27 cellular contexts compared by ENCODE assay signal in the genomic region with DNA sequence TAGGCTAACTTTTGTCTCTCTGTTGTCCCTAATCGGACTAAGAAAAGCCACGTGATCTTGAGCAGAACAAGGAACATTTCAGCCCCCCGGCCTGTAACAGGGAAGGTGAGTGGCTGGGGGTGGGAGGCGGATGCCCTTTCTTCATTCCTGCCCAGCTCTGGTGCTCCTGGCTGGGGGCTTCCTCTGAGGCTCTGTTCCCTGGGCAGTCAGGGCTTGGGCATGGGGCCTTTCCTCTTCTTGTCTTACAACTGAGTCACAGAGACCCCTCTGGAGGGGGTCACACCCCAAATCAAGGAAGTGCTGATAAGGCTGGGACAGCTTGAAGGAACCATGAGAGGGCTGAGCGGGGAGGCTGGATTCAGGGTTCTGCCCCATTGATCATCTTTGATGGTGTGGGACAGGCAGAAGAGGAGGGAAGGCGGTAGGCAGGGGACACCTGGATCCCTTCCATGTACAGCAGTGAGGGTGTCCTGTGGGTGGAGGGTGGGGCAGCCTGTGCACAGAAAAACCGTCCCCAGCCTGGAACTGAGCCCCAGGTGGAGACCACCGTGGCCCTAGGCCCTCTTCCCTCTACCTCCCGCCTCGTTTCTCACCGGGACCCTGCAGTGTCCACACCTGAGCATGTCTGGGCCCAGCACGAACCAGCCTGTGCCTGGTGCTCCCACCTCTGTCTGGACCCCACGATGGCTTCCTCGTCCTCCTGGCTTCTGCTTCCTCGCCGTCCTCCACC.
"Had no signal": no experiment of that assay in that cellular context is flagged by ENCODE, and none has a peak within 500 bp of the region (broad histone marks: within the 10 kb centered on the region; RNA-seq: fewer than 3 reads in every experiment).

No MANE protein-coding gene starts in this region.

- H3K27me3 ChIP-seq: adrenal gland, body of pancreas had no signal

- H3K27ac ChIP-seq: adrenal gland, body of pancreas, coronary artery, dorsolateral prefrontal cortex had no signal

- H3K4me3 ChIP-seq: adrenal gland, body of pancreas, coronary artery, dorsolateral prefrontal cortex had no signal

- H3K36me3 ChIP-seq: adrenal gland had no signal

- H3K4me1 ChIP-seq: adrenal gland, body of pancreas had no signal

- DNase-seq: activated CD4-positive, alpha-beta memory T cell treated with anti-CD3 and anti-CD28 coated beads for 36 hours; activated CD4-positive, alpha-beta T cell treated with anti-CD3 and anti-CD28 coated beads for 36 hours; activated CD4-positive, alpha-beta T cell treated with anti-CD3 and anti-CD28 coated beads, Interleukin-2, amount 10 ng/mL, durations not matched to agents 24 days and 14 days; activated CD4-positive, CD25-positive, alpha-beta regulatory T cell; activated CD4-positive, CD25-positive, alpha-beta regulatory T cell treated with anti-CD3 and anti-CD28 coated beads, Interleukin-2, amount 50 U/mL, for 72 hours; activated CD8-positive, alpha-beta memory T cell treated with anti-CD3 and anti-CD28 coated beads, Interleukin-2, amount 10 ng/mL, durations not matched to agents 7 days and 5 days; activated CD8-positive, alpha-beta memory T cell treated with anti-CD3 and anti-CD28 coated beads, Interleukin-2, amount 50 U/mL, for 4 hours; activated CD8-positive, alpha-beta T cell treated with anti-CD3 and anti-CD28 coated beads, Interleukin-2, amount 10 ng/mL, durations not matched to agents 7 days and 5 days; activated effector memory CD4-positive, alpha-beta T cell treated with anti-CD3 and anti-CD28 coated beads, Interleukin-2, amount 50 U/mL, for 16 hours; activated naive CD4-positive, alpha-beta T cell treated with anti-CD3 and anti-CD28 coated beads for 36 hours; activated naive CD8-positive, alpha-beta T cell treated with anti-CD3 and anti-CD28 coated beads for 36 hours; activated naive CD8-positive, alpha-beta T cell treated with anti-CD3 and anti-CD28 coated beads, Interleukin-2, amount 50 U/mL, for 24 hours; activated T-cell treated with anti-CD3 and anti-CD28 coated beads, Interleukin-2, amount 50 U/mL, for 1 hour; activated T-cell treated with anti-CD3 and anti-CD28 coated beads, Interleukin-2, amount 50 U/mL, for 48 hours; adrenal gland; amygdala; aorta; body of pancreas; central memory CD4-positive, alpha-beta T cell; cerebellar nuclear complex; dorsolateral prefrontal cortex; effector memory CD4-positive, alpha-beta T cell; endodermal cell; foreskin fibroblast; T-helper 2 cell had no signal

- H3K9me3 ChIP-seq: adrenal gland, body of pancreas had no signal

- ATAC-seq: activated CD4-positive, alpha-beta T cell treated with anti-CD3 and anti-CD28 coated beads for 36 hours; activated CD8-positive, alpha-beta memory T cell treated with anti-CD3 and anti-CD28 coated beads, Interleukin-2, amount 10 ng/mL, durations not matched to agents 7 days and 5 days; activated CD8-positive, alpha-beta T cell treated with anti-CD3 and anti-CD28 coated beads, Interleukin-2, amount 10 ng/mL, durations not matched to agents 7 days and 5 days; activated naive CD8-positive, alpha-beta T cell treated with anti-CD3 and anti-CD28 coated beads, Interleukin-2, amount 50 U/mL, for 24 hours; body of pancreas; esophagus mucosa had no signal
